ENCODE assay signal across 8 cellular contexts in the genomic region with DNA sequence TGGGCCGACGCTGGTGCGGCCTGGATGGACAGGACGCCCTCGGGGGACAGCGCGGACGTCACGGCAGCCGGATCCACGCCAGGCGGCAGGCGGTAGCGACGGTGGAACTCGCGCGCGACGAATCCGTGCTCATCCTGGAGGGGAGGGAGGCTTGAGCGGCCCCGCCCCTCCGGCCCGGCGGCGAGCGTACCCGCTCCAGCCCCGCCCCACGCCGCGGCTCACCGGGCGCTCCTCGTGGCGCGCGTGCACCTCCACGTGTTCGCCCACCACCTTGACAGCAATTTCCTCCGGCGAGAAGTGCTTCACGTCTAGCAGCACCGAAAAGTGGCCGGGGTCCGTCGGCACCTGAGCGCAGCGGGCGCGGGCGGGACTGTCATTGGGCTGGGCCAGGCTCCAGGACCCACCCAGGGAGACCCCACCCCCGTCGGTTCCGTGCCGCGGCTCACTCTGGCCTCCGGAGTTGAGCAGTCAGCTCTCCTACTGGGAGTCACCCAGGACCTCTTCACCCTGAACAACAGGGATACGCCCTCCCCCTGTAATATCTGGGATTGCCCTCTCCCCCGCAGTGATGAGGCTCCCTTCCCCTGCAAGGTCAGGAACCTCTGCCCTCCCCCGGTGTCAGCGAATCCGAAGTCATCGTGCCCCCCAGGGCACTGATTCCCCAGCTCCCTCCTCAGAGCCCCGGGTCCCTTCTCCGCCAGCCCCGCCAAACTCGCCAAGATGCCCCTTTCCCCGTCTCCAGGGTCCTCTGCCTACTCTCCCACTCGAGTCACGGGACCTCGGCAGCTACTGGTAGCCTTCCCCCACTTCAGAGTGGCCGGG. TPM values are rescaled to one million over a fixed set of nuclear protein-coding genes. Genes with fewer than 3 reads are reported as not detected.
DNase-seq lines count a peak whose midpoint lies in the region; ATAC-seq and TF ChIP-seq lines count a peak whose summit lies in the region.

No MANE protein-coding gene starts in this region.

- no peak for TF ChIP-seq CTCF in adrenal gland (IDR thresholded peaks at IDR 0.05)

- H3K9ac ChIP-seq in NT2/D1 (ENCODE audit: insufficient read length, low read depth) = peak overlapping the region; percentile 10

- H3K4me1 ChIP-seq in NT2/D1 (ENCODE audit: insufficient read depth, insufficient read length) (peaks cover 4% of the 10 kb centered on the region), adrenal gland (replicated peaks in 1 of 2) (peaks cover 30 to 33% of the 10 kb centered on the region in 2 donors)

- no peak overlapping the region for H3K4me3 ChIP-seq in NT2/D1 (ENCODE audit: insufficient read length, low read depth)
- H3K4me3 ChIP-seq in adrenal gland = peak overlapping the region in 2 of 4 donors; percentile 23 to 79

- intact Hi-C loops in adrenal gland (cut with DNase I) = no loop called here

- peak overlapping the region in 2 of 6 donors; percentile 38 to 50 for H3K27ac Mint-ChIP-seq in immature natural killer cell

- peak in 1 of 2 donors; percentile 64 for TF ChIP-seq POLR2A in adrenal gland (IDR thresholded peaks at IDR 0.05)

- peaks cover 25 to 32% of the 10 kb centered on the region in 2 donors for H3K4me1 Mint-ChIP-seq in immature natural killer cell

- H3K9me3 Mint-ChIP-seq in immature natural killer cell = no peaks in the 10 kb centered on the region

- H3K27me3 Mint-ChIP-seq in immature natural killer cell (ENCODE audit: low read depth in 3 of 3) = peaks cover 7 to 12% (median 9%) of the 10 kb centered on the region in 3 donors

- H3K27ac ChIP-seq in adrenal gland = peak overlapping the region; percentile 91 to 97 (median 96)

- DNase-seq in NT2/D1 (ENCODE audit: low read depth, low spot score) (no peak), adrenal gland (peak; percentile 89 to 94 (median 91)), immature natural killer cell (no peak), NCI-H2196 (lab: John Stamatoyannopoulos, UW; ENCODE audit: unreplicated experiment) (no peak), anterior cingulate cortex (lab: John Stamatoyannopoulos, UW) (no peak), SIG-M5 treated with dmso at 0.1 percent for 504 hours (lab: John Stamatoyannopoulos, UW; ENCODE audit: unreplicated experiment) (no peak)
- DNase-seq in stimulated activated CD4-positive, alpha-beta T cell treated with anti-CD3 and anti-CD28 coated beads, Interleukin-1b, Interleukin-23, amount 100 ng/mL, for 4 hours (ENCODE audit: low read depth in 2 of 2) = peak; percentile 54 to 55

- H3K27me3 ChIP-seq in NT2/D1 (ENCODE audit: insufficient read depth, insufficient read length) (no peaks in the 10 kb centered on the region), adrenal gland (no peaks in the 10 kb centered on the region)

- peaks cover 0 to 19% (median 3%) of the 10 kb centered on the region in 3 donors for H3K36me3 Mint-ChIP-seq in immature natural killer cell

- peak overlapping the region in 4 of 5 donors; percentile 48 to 59 (median 54) for H3K4me3 Mint-ChIP-seq in immature natural killer cell

- 7 to 19% (median 14%) methylated on average over 17 to 74 of the region's 74 CpGs for WGBS in adrenal gland, 4 donors

- H3K9me3 ChIP-seq in NT2/D1 (ENCODE audit: insufficient read depth, low read length) (no peaks in the 10 kb centered on the region), adrenal gland (replicated peaks in 1 of 3) (no peaks in the 10 kb centered on the region)

- no peak for ATAC-seq in GM19035 (IDR thresholded peaks at IDR 0.05; ENCODE audit: unreplicated experiment)

- H3K36me3 ChIP-seq in NT2/D1 (ENCODE audit: insufficient read depth, insufficient read length, low read length) (peaks cover 49% of the 10 kb centered on the region), adrenal gland (replicated peaks in 1 of 2) (peaks cover 0 to 24% of the 10 kb centered on the region in 2 donors)

RNA-seq across cellular contexts. Expression of a gene that starts 1.1 kb away (rescaled TPM):
- total RNA-seq in adrenal gland = 100 to 1,000 TPM in 7 of 8 donors, 10 to 100 TPM in 1; 78.3 to 431 (median 197) TPM
- polyA plus RNA-seq in adrenal gland (100 to 1,000 TPM; 524 to 932 (median 718) TPM), immature natural killer cell (not detected)

RNA-seq across cellular contexts. Expression of a gene that starts 2.2 kb away (rescaled TPM):
- 10 to 100 TPM in 5 of 8 donors, 1 to 10 TPM in 3; 4.4 to 18.5 (median 11.0) TPM for total RNA-seq in adrenal gland
- polyA plus RNA-seq in adrenal gland (10 to 100 TPM in 2 of 3 donors, 1 to 10 TPM in 1; 7.0 to 27.3 (median 14.7) TPM), immature natural killer cell (1 to 10 TPM; 1.2 to 7.8 (median 2.2) TPM)

RNA-seq across cellular contexts. Expression of a gene that starts 7.4 kb away (rescaled TPM):
- 10 to 100 TPM in 7 of 8 donors, 1 to 10 TPM in 1; 6.0 to 28.2 (median 12.5) TPM for total RNA-seq in adrenal gland
- polyA plus RNA-seq in adrenal gland (100 to 1,000 TPM in 1 of 3 donors, 10 to 100 TPM in 2; 11.3 to 137 (median 75.9) TPM), immature natural killer cell (10 to 100 TPM in 2 of 3 donors, 1 to 10 TPM in 1; 9.7 to 15.2 (median 12.6) TPM)

RNA-seq across cellular contexts. Expression of a gene that starts 10.3 kb away (rescaled TPM):
- 10 to 100 TPM; 29.5 to 88.2 (median 63.0) TPM for total RNA-seq in adrenal gland
- 100 to 1,000 TPM in 2 of 3 donors, 10 to 100 TPM in 1; 93.1 to 230 (median 174) TPM for polyA plus RNA-seq in adrenal gland
- 100 to 1,000 TPM; 127 to 149 (median 129) TPM for polyA plus RNA-seq in immature natural killer cell

RNA-seq across cellular contexts. Expression of a gene that starts 10.5 kb away (rescaled TPM):
- total RNA-seq in adrenal gland = 10 to 100 TPM; 14.8 to 55.0 (median 31.0) TPM
- 100 to 1,000 TPM in 2 of 3 donors, 10 to 100 TPM in 1; 30.3 to 255 (median 104) TPM for polyA plus RNA-seq in adrenal gland
- 10 to 100 TPM; 11.8 to 21.4 (median 15.8) TPM for polyA plus RNA-seq in immature natural killer cell

Comparison
In these comparisons a context has a peak if more than half of its experiments do, and no peak if none do; other contexts are left out.
1. DNase-seq: peak in adrenal gland (7 of 7) and stimulated activated CD4-positive, alpha-beta T cell treated with anti-CD3 and anti-CD28 coated beads, Interleukin-1b, Interleukin-23, amount 100 ng/mL, for 4 hours (2 of 2); none in NT2/D1 (single experiment), immature natural killer cell (0 of 3), NCI-H2196 (single experiment), anterior cingulate cortex (0 of 58) and SIG-M5 treated with dmso at 0.1 percent for 504 hours (single experiment).
2. RNA of a gene that starts 1.1 kb away (polyA plus RNA-seq): 524 to 932 TPM in adrenal gland; not detected in immature natural killer cell; every median in the first group is over 100 times any median in the second.